In the genomic region with DNA sequence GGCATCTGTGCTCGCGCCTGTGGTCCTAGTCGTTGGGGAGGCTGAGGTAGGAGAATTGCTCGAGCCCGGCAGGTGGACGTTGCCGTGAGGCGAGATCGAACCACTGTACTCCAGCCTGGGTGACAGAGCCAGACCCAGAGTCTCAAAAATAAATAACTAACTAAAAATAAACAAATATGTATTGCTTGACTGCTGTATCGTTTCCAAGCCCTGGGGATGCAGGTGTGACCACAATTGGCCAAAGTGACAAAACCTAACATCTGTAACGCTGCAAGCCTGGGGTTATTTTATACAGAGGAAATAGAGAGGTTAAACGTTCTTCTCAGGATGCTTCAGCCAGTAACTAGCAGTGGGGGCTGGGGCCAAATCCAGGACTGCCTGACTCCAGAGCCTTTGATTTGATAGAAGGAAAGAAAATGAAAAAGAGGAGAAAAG, we compare ENCODE assay signal across 8 cellular contexts. TPM values are rescaled to one million over a fixed set of nuclear protein-coding genes. Genes with fewer than 3 reads are reported as not detected.
DNase-seq lines count a peak whose midpoint lies in the region; ATAC-seq and TF ChIP-seq lines count a peak whose summit lies in the region.

No MANE protein-coding gene starts in this region.

- no peaks in the 10 kb centered on the region for H3K9me3 ChIP-seq in testis

- no peak for ATAC-seq in activated CD8-positive, alpha-beta memory T cell treated with anti-CD3 and anti-CD28 coated beads, Interleukin-2, amount 10 ng/mL, durations not matched to agents 7 days and 5 days
- ATAC-seq in HG02938 (IDR thresholded peaks at IDR 0.05; ENCODE audit: unreplicated experiment): peak; percentile 48
- no peak for ATAC-seq in activated CD8-positive, alpha-beta T cell treated with anti-CD3 and anti-CD28 coated beads for 36 hours
- ATAC-seq in stimulated activated naive B cell treated with anti-CD40 and anti-IgM and Interleukin-4, amounts not matched to agents 10 μg/mL and 1 μg/mL and 100 μg/mL, for 72 hours (replicated peaks): peak in 1 of 2 donors; percentile 2

- peak overlapping the region; percentile 74 for H3K4me3 Mint-ChIP-seq in activated CD8-positive, alpha-beta memory T cell treated with anti-CD3 and anti-CD28 coated beads, Interleukin-2, amount 10 ng/mL, durations not matched to agents 7 days and 5 days
- peak overlapping the region; percentile 86 for H3K4me3 Mint-ChIP-seq in activated CD8-positive, alpha-beta T cell treated with anti-CD3 and anti-CD28 coated beads for 36 hours
- peak overlapping the region; percentile 81 to 84 for H3K4me3 Mint-ChIP-seq in stimulated activated naive B cell treated with anti-CD40 and anti-IgM and Interleukin-4, amounts not matched to agents 10 μg/mL and 1 μg/mL and 100 μg/mL, for 72 hours

- H3K36me3 Mint-ChIP-seq in activated CD8-positive, alpha-beta memory T cell treated with anti-CD3 and anti-CD28 coated beads, Interleukin-2, amount 10 ng/mL, durations not matched to agents 7 days and 5 days: peaks cover 29% of the 10 kb centered on the region
- peaks cover 30% of the 10 kb centered on the region for H3K36me3 Mint-ChIP-seq in activated CD8-positive, alpha-beta T cell treated with anti-CD3 and anti-CD28 coated beads for 36 hours (ENCODE audit: low read depth)
- peaks cover 26 to 32% of the 10 kb centered on the region in 2 donors for H3K36me3 Mint-ChIP-seq in stimulated activated naive B cell treated with anti-CD40 and anti-IgM and Interleukin-4, amounts not matched to agents 10 μg/mL and 1 μg/mL and 100 μg/mL, for 72 hours

- no peak for TF ChIP-seq POLR2A in testis (IDR thresholded peaks at IDR 0.05)

- no peaks in the 10 kb centered on the region for H3K9me3 Mint-ChIP-seq in activated CD8-positive, alpha-beta memory T cell treated with anti-CD3 and anti-CD28 coated beads, Interleukin-2, amount 10 ng/mL, durations not matched to agents 7 days and 5 days (ENCODE audit: low read depth)
- H3K9me3 Mint-ChIP-seq in activated CD8-positive, alpha-beta T cell treated with anti-CD3 and anti-CD28 coated beads for 36 hours: no peaks in the 10 kb centered on the region
- H3K9me3 Mint-ChIP-seq in stimulated activated naive B cell treated with anti-CD40 and anti-IgM and Interleukin-4, amounts not matched to agents 10 μg/mL and 1 μg/mL and 100 μg/mL, for 72 hours: no peaks in the 10 kb centered on the region

- H3K27ac Mint-ChIP-seq in activated CD8-positive, alpha-beta memory T cell treated with anti-CD3 and anti-CD28 coated beads, Interleukin-2, amount 10 ng/mL, durations not matched to agents 7 days and 5 days: peak overlapping the region; percentile 96
- peak overlapping the region; percentile 92 for H3K27ac Mint-ChIP-seq in activated CD8-positive, alpha-beta T cell treated with anti-CD3 and anti-CD28 coated beads for 36 hours
- peak overlapping the region; percentile 96 for H3K27ac Mint-ChIP-seq in stimulated activated naive B cell treated with anti-CD40 and anti-IgM and Interleukin-4, amounts not matched to agents 10 μg/mL and 1 μg/mL and 100 μg/mL, for 72 hours

- peak overlapping the region in 1 of 2 donors; percentile 98 for H3K4me3 ChIP-seq in testis

- no peak overlapping the region for H3K27ac ChIP-seq in testis

- H3K36me3 ChIP-seq in testis (ENCODE audit: low read depth, missing control alignments): no peaks in the 10 kb centered on the region

- peaks cover 25% of the 10 kb centered on the region for H3K4me1 Mint-ChIP-seq in activated CD8-positive, alpha-beta memory T cell treated with anti-CD3 and anti-CD28 coated beads, Interleukin-2, amount 10 ng/mL, durations not matched to agents 7 days and 5 days
- peaks cover 10% of the 10 kb centered on the region for H3K4me1 Mint-ChIP-seq in activated CD8-positive, alpha-beta T cell treated with anti-CD3 and anti-CD28 coated beads for 36 hours (ENCODE audit: low read depth)
- H3K4me1 Mint-ChIP-seq in stimulated activated naive B cell treated with anti-CD40 and anti-IgM and Interleukin-4, amounts not matched to agents 10 μg/mL and 1 μg/mL and 100 μg/mL, for 72 hours: peaks cover 17 to 22% of the 10 kb centered on the region in 2 donors

- peaks cover 2% of the 10 kb centered on the region for H3K27me3 Mint-ChIP-seq in activated CD8-positive, alpha-beta memory T cell treated with anti-CD3 and anti-CD28 coated beads, Interleukin-2, amount 10 ng/mL, durations not matched to agents 7 days and 5 days
- no peaks in the 10 kb centered on the region for H3K27me3 Mint-ChIP-seq in activated CD8-positive, alpha-beta T cell treated with anti-CD3 and anti-CD28 coated beads for 36 hours
- H3K27me3 Mint-ChIP-seq in stimulated activated naive B cell treated with anti-CD40 and anti-IgM and Interleukin-4, amounts not matched to agents 10 μg/mL and 1 μg/mL and 100 μg/mL, for 72 hours: peaks cover 0 to 4% of the 10 kb centered on the region in 2 donors

- intact Hi-C loops in activated CD8-positive, alpha-beta T cell treated with anti-CD3 and anti-CD28 coated beads for 36 hours (cut with micrococcal nuclease): no loop called here
- intact Hi-C loops in testis (cut with DNase I; ENCODE audit: low total_unique reads) (loop anchor here (10.0 kb wide), 1 partner anchor 47 kb away; the partner anchor contains the start of gene STK38), posterior vena cava (cut with DNase I) (no loop called here)

- WGBS in testis, 2 donors: 83 to 85% methylated on average over 12 of the region's 12 CpGs

- no peaks in the 10 kb centered on the region for H3K27me3 ChIP-seq in testis

- CTCF ChIA-PET in activated CD8-positive, alpha-beta memory T cell treated with anti-CD3 and anti-CD28 coated beads, Interleukin-2, amount 10 ng/mL, durations not matched to agents 7 days and 5 days (lab: Charles Lee): interaction anchor here (0.5 to 1.8 kb wide), 4 partner anchors 12 to 167 kb away, joined by 3 to 5 read pairs (median 4); no protein-coding TSS in a partner anchor
- CTCF ChIA-PET in activated CD8-positive, alpha-beta T cell treated with anti-CD3 and anti-CD28 coated beads for 36 hours (lab: Charles Lee): no interaction called here

- POLR2A ChIA-PET in activated CD8-positive, alpha-beta T cell treated with anti-CD3 and anti-CD28 coated beads for 36 hours (lab: Charles Lee): interaction anchor here (1.4 to 8.9 kb wide), 4 partner anchors 15 to 151 kb away, joined by 4 to 139 read pairs (median 6); no protein-coding TSS in a partner anchor

- peak; percentile 63 for DNase-seq in activated CD8-positive, alpha-beta memory T cell treated with anti-CD3 and anti-CD28 coated beads, Interleukin-2, amount 10 ng/mL, durations not matched to agents 7 days and 5 days
- DNase-seq in activated CD8-positive, alpha-beta memory T cell treated with anti-CD3 and anti-CD28 coated beads, Interleukin-2, amount 50 U/mL, for 48 hours: no peak
- DNase-seq in activated CD8-positive, alpha-beta T cell treated with anti-CD3 and anti-CD28 coated beads for 36 hours: no peak
- peak; percentile 15 for DNase-seq in stimulated activated naive B cell treated with anti-CD40 and anti-IgM and Interleukin-4, amounts not matched to agents 10 μg/mL and 1 μg/mL and 100 μg/mL, for 72 hours
- DNase-seq in testis (no peak), posterior vena cava (ENCODE audit: low spot score) (no peak), HCEC 1CT (no peak)

- TF ChIP-seq CTCF in activated CD8-positive, alpha-beta T cell treated with anti-CD3 and anti-CD28 coated beads for 36 hours (IDR thresholded peaks at IDR 0.05): no peak
- TF ChIP-seq CTCF in testis (IDR thresholded peaks at IDR 0.05): no peak

- peaks cover 8% of the 10 kb centered on the region for H3K4me1 ChIP-seq in testis

RNA-seq across cellular contexts. Expression of gene SRSF3, which starts 1.9 kb away (rescaled TPM):
- 100 to 1,000 TPM; 416 to 514 TPM for total RNA-seq in activated CD8-positive, alpha-beta memory T cell treated with anti-CD3 and anti-CD28 coated beads, Interleukin-2, amount 10 ng/mL, durations not matched to agents 7 days and 5 days
- 100 to 1,000 TPM; 402 to 404 TPM for total RNA-seq in activated CD8-positive, alpha-beta T cell treated with anti-CD3 and anti-CD28 coated beads for 36 hours
- 100 to 1,000 TPM; 180 to 183 TPM for total RNA-seq in testis
- polyA plus RNA-seq in testis (ENCODE audit: insufficient read depth, low read depth, low replicate concordance): 289 TPM
- 100 to 1,000 TPM; 170 to 190 TPM for total RNA-seq in posterior vena cava

RNA-seq across cellular contexts. Expression of gene STK38, which starts 45.0 kb away (rescaled TPM):
- 10 to 100 TPM; 47.7 to 54.7 TPM for total RNA-seq in activated CD8-positive, alpha-beta memory T cell treated with anti-CD3 and anti-CD28 coated beads, Interleukin-2, amount 10 ng/mL, durations not matched to agents 7 days and 5 days
- 10 to 100 TPM; 22.9 to 23.4 TPM for total RNA-seq in activated CD8-positive, alpha-beta T cell treated with anti-CD3 and anti-CD28 coated beads for 36 hours
- total RNA-seq in testis (10 to 100 TPM; 20.4 to 23.9 TPM), posterior vena cava (10 to 100 TPM; 32.1 to 32.7 TPM)
- polyA plus RNA-seq in testis (ENCODE audit: insufficient read depth, low read depth, low replicate concordance): 22.0 TPM

Comparison
In these comparisons a context has a peak if more than half of its experiments do, and no peak if none do; other contexts are left out.
1. DNase-seq: peak in activated CD8-positive, alpha-beta memory T cell treated with anti-CD3 and anti-CD28 coated beads, Interleukin-2, amount 10 ng/mL, durations not matched to agents 7 days and 5 days (single experiment) and stimulated activated naive B cell treated with anti-CD40 and anti-IgM and Interleukin-4, amounts not matched to agents 10 μg/mL and 1 μg/mL and 100 μg/mL, for 72 hours (single experiment); none in activated CD8-positive, alpha-beta memory T cell treated with anti-CD3 and anti-CD28 coated beads, Interleukin-2, amount 50 U/mL, for 48 hours (single experiment), activated CD8-positive, alpha-beta T cell treated with anti-CD3 and anti-CD28 coated beads for 36 hours (single experiment), testis (single experiment), posterior vena cava (single experiment) and HCEC 1CT (single experiment).
2. Peak in every context shown above with its lines, with median percentiles within 50 percentile points of each other: H3K27ac Mint-ChIP-seq and H3K4me3 Mint-ChIP-seq.